ENCODE assay signal across 20 cellular contexts in the genomic region with DNA sequence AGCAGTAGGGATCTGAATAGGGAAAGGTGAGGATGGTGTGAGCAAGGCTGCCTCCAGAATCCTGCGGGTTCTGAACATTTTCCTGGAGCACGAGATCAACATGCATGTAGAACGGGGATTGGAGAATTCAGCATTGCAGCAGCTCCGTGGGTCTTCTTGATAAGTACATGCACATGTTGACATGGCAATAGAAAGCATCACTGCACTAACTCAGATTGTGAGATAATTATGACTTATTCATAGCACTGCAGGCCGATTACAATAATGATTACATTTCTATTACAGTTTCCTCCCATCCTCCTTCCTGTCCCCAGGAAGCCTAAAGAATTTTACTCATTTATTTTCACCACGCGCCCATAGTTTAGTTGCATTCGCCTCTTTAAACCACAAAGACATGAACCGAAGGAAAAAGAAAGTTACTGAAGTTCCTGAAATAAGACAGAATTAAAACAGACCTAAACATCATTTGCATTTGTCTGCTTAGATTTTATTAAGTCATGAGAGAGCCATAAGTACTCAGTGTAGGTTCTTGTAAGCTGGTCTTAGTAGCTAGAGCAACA.
DNase-seq lines count a peak whose midpoint lies in the region; ATAC-seq, FAIRE-seq and TF ChIP-seq lines count a peak whose summit lies in the region.
"Had no signal": no experiment of that assay in that cellular context is flagged by ENCODE, and none has a peak within 500 bp of the region (broad histone marks: within the 10 kb centered on the region; RNA-seq: fewer than 3 reads in every experiment).

No MANE protein-coding gene starts in this region.

- no peak for TF ChIP-seq EP300 in A549 (IDR thresholded peaks at IDR 0.05)

- POLR2A ChIA-PET in A549 (lab: Yijun Ruan, JAX), result no interaction called here

- no peak for ATAC-seq in A549
- ATAC-seq in gastrocnemius medialis, result no peak

- H3K4me3 ChIP-seq in A549, result no peak overlapping the region
- H3K4me3 ChIP-seq in gastrocnemius medialis, result no peak overlapping the region
- H3K4me3 ChIP-seq: HAP-1 had no signal

- DNase-seq in NCI-H1417 (lab: John Stamatoyannopoulos, UW) (peak in 2 of 3 experiments; percentile 9 to 42), NCI-H1417 treated with DMSO at 0.1 percent for 48 hours (lab: John Stamatoyannopoulos, UW) (no peak), A549 (ENCODE audit: low read depth in 1 of 2, low spot score in 1 of 2) (no peak), NCI-H69 (lab: John Stamatoyannopoulos, UW) (peak; percentile 12), gastrocnemius medialis (no peak), NCI-H2107 treated with DMSO at 0.1 percent for 48 hours (lab: John Stamatoyannopoulos, UW; ENCODE audit: unreplicated experiment) (no peak)
- DNase-seq: C1 segment of cervical spinal cord; Calu3; CD4-positive, alpha-beta memory T cell; COR-L47; DMS153; DND-41; GOT3; HFFc6 had no signal

- intact Hi-C loops in gastrocnemius medialis (cut with DNase I; ENCODE audit: low total_unique reads), result no loop called here

- in situ Hi-C loops in gastrocnemius medialis (cut with MboI; ENCODE audit: low sequenced_read_pairs in 4 of 4), result no loop called here

- H3K36me3 ChIP-seq in gastrocnemius medialis, result no peaks in the 10 kb centered on the region
- H3K36me3 ChIP-seq: HAP-1 had no signal

- no peak for TF ChIP-seq CTCF in A549 (IDR thresholded peaks at IDR 0.05)
- TF ChIP-seq CTCF in gastrocnemius medialis (IDR thresholded peaks at IDR 0.05 in 4 of 5, conservative IDR thresholded peaks at IDR 0.05 in 1 of 5), result no peak

- TF ChIP-seq POLR2A in A549 (IDR thresholded peaks at IDR 0.05; ENCODE audit: low read length) (no peak), gastrocnemius medialis (IDR thresholded peaks at IDR 0.05) (no peak)

- no peaks in the 10 kb centered on the region for H3K27me3 ChIP-seq in gastrocnemius medialis

- no peak for TF ChIP-seq RAD21 in A549 (conservative IDR thresholded peaks at IDR 0.05 in 1 of 2, IDR thresholded peaks at IDR 0.05 in 1 of 2)

- WGBS in A549 (ENCODE audit: missing lambda C conversion rate), result 30% methylated on average over 9 of the region's 9 CpGs

- no peak overlapping the region for H3K4me2 ChIP-seq in A549

- H3K27ac ChIP-seq in A549, result no peak overlapping the region
- no peak overlapping the region for H3K27ac ChIP-seq in gastrocnemius medialis
- H3K27ac ChIP-seq: 22Rv1 had no signal

- CTCF ChIA-PET in A549 (lab: Yijun Ruan, JAX), result no interaction called here

- peak; percentile 70 for FAIRE-seq in A549 (lab: Jason Lieb, UNC)
- FAIRE-seq: A204.1, G401.6, GM12892, H54 had no signal

- H3K9me3 ChIP-seq in A549, result no peaks in the 10 kb centered on the region
- H3K9me3 ChIP-seq in gastrocnemius medialis, result no peaks in the 10 kb centered on the region
- H3K9me3 ChIP-seq: HAP-1 had no signal

- H3K4me1 ChIP-seq in A549, result no peaks in the 10 kb centered on the region
- H3K4me1 ChIP-seq in gastrocnemius medialis, result no peaks in the 10 kb centered on the region
- H3K4me1 ChIP-seq: HAP-1 had no signal

TF ChIP-seq in A549, 52 proteins besides CTCF, POLR2A, EP300 and RAD21:
- no peak for TF ChIP-seq RFX5 (IDR thresholded peaks at IDR 0.05)
- TF ChIP-seq ZC3H11A (IDR thresholded peaks at IDR 0.05), result no peak
- TF ChIP-seq, protein P1, sequence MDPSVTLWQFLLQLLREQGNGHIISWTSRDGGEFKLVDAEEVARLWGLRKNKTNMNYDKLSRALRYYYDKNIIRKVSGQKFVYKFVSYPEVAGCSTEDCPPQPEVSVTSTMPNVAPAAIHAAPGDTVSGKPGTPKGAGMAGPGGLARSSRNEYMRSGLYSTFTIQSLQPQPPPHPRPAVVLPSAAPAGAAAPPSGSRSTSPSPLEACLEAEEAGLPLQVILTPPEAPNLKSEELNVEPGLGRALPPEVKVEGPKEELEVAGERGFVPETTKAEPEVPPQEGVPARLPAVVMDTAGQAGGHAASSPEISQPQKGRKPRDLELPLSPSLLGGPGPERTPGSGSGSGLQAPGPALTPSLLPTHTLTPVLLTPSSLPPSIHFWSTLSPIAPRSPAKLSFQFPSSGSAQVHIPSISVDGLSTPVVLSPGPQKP (IDR thresholded peaks at IDR 0.05; ENCODE audit: low read depth, low read length), result no peak
- TF ChIP-seq, protein P2, sequence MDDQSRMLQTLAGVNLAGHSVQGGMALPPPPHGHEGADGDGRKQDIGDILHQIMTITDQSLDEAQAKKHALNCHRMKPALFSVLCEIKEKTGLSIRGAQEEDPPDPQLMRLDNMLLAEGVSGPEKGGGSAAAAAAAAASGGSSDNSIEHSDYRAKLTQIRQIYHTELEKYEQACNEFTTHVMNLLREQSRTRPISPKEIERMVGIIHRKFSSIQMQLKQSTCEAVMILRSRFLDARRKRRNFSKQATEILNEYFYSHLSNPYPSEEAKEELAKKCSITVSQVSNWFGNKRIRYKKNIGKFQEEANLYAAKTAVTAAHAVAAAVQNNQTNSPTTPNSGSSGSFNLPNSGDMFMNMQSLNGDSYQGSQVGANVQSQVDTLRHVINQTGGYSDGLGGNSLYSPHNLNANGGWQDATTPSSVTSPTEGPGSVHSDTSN (IDR thresholded peaks at IDR 0.05), result no peak
- TF ChIP-seq NPAS2 (CRISPR knock-in tag; IDR thresholded peaks at IDR 0.05; ENCODE audit: borderline replicate concordance), result no peak
- TF ChIP-seq FOSB (CRISPR knock-in tag; IDR thresholded peaks at IDR 0.05), result no peak
- TF ChIP-seq ZNF302 (CRISPR knock-in tag; IDR thresholded peaks at IDR 0.05), result no peak
- no peak for TF ChIP-seq CHD2 (IDR thresholded peaks at IDR 0.05; ENCODE audit: low read length, partially characterized antibody)
- TF ChIP-seq RNF2 (IDR thresholded peaks at IDR 0.05; ENCODE audit: borderline replicate concordance, low read depth), result no peak
- TF ChIP-seq KDM5A (IDR thresholded peaks at IDR 0.05), result no peak
- TF ChIP-seq, protein P3, sequence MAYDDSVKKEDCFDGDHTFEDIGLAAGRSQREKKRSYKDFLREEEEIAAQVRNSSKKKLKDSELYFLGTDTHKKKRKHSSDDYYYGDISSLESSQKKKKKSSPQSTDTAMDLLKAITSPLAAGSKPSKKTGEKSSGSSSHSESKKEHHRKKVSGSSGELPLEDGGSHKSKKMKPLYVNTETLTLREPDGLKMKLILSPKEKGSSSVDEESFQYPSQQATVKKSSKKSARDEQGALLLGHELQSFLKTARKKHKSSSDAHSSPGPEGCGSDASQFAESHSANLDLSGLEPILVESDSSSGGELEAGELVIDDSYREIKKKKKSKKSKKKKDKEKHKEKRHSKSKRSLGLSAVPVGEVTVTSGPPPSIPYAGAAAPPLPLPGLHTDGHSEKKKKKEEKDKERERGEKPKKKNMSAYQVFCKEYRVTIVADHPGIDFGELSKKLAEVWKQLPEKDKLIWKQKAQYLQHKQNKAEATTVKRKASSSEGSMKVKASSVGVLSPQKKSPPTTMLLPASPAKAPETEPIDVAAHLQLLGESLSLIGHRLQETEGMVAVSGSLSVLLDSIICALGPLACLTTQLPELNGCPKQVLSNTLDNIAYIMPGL (CRISPR knock-in tag; IDR thresholded peaks at IDR 0.05; ENCODE audit: borderline replicate concordance), result no peak
- no peak for TF ChIP-seq TP53 (CRISPR knock-in tag; IDR thresholded peaks at IDR 0.05)
- TF ChIP-seq, protein P4, sequence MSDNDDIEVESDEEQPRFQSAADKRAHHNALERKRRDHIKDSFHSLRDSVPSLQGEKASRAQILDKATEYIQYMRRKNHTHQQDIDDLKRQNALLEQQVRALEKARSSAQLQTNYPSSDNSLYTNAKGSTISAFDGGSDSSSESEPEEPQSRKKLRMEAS (IDR thresholded peaks at IDR 0.05), result no peak
- no peak for TF ChIP-seq CEBPB (IDR thresholded peaks at IDR 0.05)
- TF ChIP-seq, protein P5, sequence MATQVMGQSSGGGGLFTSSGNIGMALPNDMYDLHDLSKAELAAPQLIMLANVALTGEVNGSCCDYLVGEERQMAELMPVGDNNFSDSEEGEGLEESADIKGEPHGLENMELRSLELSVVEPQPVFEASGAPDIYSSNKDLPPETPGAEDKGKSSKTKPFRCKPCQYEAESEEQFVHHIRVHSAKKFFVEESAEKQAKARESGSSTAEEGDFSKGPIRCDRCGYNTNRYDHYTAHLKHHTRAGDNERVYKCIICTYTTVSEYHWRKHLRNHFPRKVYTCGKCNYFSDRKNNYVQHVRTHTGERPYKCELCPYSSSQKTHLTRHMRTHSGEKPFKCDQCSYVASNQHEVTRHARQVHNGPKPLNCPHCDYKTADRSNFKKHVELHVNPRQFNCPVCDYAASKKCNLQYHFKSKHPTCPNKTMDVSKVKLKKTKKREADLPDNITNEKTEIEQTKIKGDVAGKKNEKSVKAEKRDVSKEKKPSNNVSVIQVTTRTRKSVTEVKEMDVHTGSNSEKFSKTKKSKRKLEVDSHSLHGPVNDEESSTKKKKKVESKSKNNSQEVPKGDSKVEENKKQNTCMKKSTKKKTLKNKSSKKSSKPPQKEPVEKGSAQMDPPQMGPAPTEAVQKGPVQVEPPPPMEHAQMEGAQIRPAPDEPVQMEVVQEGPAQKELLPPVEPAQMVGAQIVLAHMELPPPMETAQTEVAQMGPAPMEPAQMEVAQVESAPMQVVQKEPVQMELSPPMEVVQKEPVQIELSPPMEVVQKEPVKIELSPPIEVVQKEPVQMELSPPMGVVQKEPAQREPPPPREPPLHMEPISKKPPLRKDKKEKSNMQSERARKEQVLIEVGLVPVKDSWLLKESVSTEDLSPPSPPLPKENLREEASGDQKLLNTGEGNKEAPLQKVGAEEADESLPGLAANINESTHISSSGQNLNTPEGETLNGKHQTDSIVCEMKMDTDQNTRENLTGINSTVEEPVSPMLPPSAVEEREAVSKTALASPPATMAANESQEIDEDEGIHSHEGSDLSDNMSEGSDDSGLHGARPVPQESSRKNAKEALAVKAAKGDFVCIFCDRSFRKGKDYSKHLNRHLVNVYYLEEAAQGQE (IDR thresholded peaks at IDR 0.05), result no peak
- no peak for TF ChIP-seq RARB (CRISPR knock-in tag; IDR thresholded peaks at IDR 0.05)
- TF ChIP-seq, protein P6, sequence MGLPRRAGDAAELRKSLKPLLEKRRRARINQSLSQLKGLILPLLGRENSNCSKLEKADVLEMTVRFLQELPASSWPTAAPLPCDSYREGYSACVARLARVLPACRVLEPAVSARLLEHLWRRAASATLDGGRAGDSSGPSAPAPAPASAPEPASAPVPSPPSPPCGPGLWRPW (IDR thresholded peaks at IDR 0.05), result no peak
- no peak for TF ChIP-seq SREBF2 (IDR thresholded peaks at IDR 0.05)

Comparison
In these comparisons a context has a peak if more than half of its experiments do, and no peak if none do; other contexts are left out.
1. DNase-seq: peak in NCI-H1417 (2 of 3) and NCI-H69 (single experiment); none in NCI-H1417 treated with DMSO at 0.1 percent for 48 hours (single experiment), A549 (0 of 2), gastrocnemius medialis (0 of 2) and NCI-H2107 treated with DMSO at 0.1 percent for 48 hours (single experiment).